Comparison of ENCODE assay signal across 24 cellular contexts in the genomic region with DNA sequence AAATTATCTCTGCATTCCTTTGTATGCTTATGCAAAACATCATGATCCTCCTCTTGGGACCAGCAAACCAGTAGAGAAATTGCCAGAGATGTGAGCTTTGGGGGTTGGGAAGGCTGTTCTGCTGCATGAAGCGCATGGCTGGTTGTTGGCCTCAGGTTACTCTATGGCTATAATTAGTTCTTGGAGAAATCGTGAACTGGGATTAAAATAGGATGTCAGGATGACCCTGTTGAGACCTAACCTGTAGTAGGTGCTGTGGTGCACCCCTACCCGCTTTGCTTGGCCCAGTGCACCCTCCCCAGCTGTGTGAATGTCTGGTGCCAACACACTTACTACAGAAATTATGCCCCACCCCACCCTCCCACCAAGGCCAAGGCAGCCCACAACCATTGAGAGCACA.
"Had no signal": no experiment of that assay in that cellular context is flagged by ENCODE, and none has a peak within 500 bp of the region (broad histone marks: within the 10 kb centered on the region; RNA-seq: fewer than 3 reads in every experiment).

No MANE protein-coding gene starts in this region.

- H3K27ac ChIP-seq: breast epithelium had no signal

- H3K4me3 ChIP-seq: breast epithelium had no signal

- H3K9me2 ChIP-seq: SK-N-SH had no signal

- DNase-seq: activated B cell treated with CpG ODN at 0.5 μM for 24 hours; activated CD4-positive, alpha-beta T cell treated with anti-CD3 and anti-CD28 coated beads for 1 hour; activated CD4-positive, alpha-beta T cell treated with anti-CD3 and anti-CD28 coated beads, Interleukin-2, amount 10 ng/mL, durations not matched to agents 24 days and 14 days; activated CD4-positive, alpha-beta T cell treated with anti-CD3 and anti-CD28 coated beads, Interleukin-2, amount 50 U/mL, for 48 hours; activated CD8-positive, alpha-beta memory T cell treated with anti-CD3 and anti-CD28 coated beads, Interleukin-2, amount 10 ng/mL, durations not matched to agents 7 days and 5 days; activated effector memory CD4-positive, alpha-beta T cell treated with Interleukin-2 at 50 U/mL for 16 hours; activated naive CD4-positive, alpha-beta T cell; activated T-cell treated with anti-CD3 and anti-CD28 coated beads, Interleukin-2, amount 50 U/mL, for 24 hours; aorta; caudate nucleus; MM.1S; NCI-H1930; NCI-H2107; NCI-H2171 treated with DMSO at 0.1 percent for 48 hours; NCI-H226; NCI-H69; NK-92 treated with Interleukin-12 subunit alpha and Interleukin-12 subunit beta, amount 100 ng/mL, for 24 hours; OCI-M1; RPMI8226; SK-N-SH; SW 1271 had no signal

- H3K4me2 ChIP-seq: SK-N-SH had no signal

- H3K9ac ChIP-seq: SK-N-SH had no signal

- H3K27me3 ChIP-seq: breast epithelium had no signal

- H3K36me3 ChIP-seq: breast epithelium had no signal

- H3K4me1 ChIP-seq: breast epithelium had no signal

- ATAC-seq: activated CD8-positive, alpha-beta memory T cell treated with anti-CD3 and anti-CD28 coated beads, Interleukin-2, amount 10 ng/mL, durations not matched to agents 7 days and 5 days; Panc1; Right ventricle myocardium inferior had no signal

- H3K9me3 ChIP-seq: breast epithelium, SK-N-SH had no signal
